Comparison of ENCODE assay signal across 9 cellular contexts in the genomic region with DNA sequence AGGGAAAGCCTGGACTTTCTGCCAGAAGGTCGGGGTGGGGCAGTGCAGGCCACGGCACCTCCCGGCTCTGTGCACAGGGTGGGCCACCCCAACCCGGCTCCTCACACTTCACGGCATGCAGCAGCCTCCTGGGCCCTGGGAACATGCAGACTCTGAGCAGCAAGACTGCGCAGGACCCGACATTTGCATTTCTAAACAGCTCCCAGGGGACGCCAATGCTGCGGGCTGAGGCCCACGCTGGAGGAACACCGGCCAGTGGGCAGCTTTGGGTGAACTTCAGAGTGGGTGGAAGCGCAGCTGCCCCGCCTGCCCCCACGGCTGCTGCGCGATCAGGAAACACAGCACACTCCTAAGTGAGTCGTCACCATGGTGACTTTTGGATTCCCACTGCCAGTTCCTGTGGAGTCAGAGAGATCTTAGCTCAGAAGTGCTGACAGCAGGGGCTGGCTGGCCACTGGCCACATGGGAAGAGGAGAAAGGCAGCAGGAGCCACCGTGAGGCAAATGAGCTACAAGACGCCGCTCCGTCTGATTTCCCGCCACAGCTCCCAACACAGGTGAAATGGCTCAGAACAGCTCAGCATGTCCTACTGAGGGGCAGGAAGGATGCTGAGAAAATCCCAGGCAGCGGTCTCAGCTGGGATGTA. TPM values are rescaled to one million over a fixed set of nuclear protein-coding genes. Genes with fewer than 3 reads are reported as not detected.
DNase-seq lines count a peak whose midpoint lies in the region; ATAC-seq lines count a peak whose summit lies in the region.
"Had no signal": no experiment of that assay in that cellular context is flagged by ENCODE, and none has a peak within 500 bp of the region (broad histone marks: within the 10 kb centered on the region; RNA-seq: fewer than 3 reads in every experiment).

No MANE protein-coding gene starts in this region.

- H3K36me3 Mint-ChIP-seq in activated CD4-positive, alpha-beta T cell treated with anti-CD3 and anti-CD28 coated beads for 36 hours (ENCODE audit: low read depth) = no peaks in the 10 kb centered on the region

- intact Hi-C loops in activated CD4-positive, alpha-beta T cell treated with anti-CD3 and anti-CD28 coated beads for 36 hours (cut with DNase I, micrococcal nuclease) = no loop called here

- DNase-seq in NCI-H2227 (lab: John Stamatoyannopoulos, UW; ENCODE audit: unreplicated experiment) = peak; percentile 31
- DNase-seq in dermis microvascular lymphatic vessel endothelial cell (ENCODE audit: low read depth in 2 of 2) = peak; percentile 24 to 32
- peak; percentile 63 for DNase-seq in occipital lobe (lab: John Stamatoyannopoulos, UW)
- DNase-seq in NCI-H510A (lab: John Stamatoyannopoulos, UW) = no peak
- no peak for DNase-seq in activated CD4-positive, alpha-beta T cell treated with anti-CD3 and anti-CD28 coated beads for 36 hours
- DNase-seq: cerebellar nuclear complex had no signal

- POLR2A ChIA-PET in activated CD4-positive, alpha-beta T cell treated with anti-CD3 and anti-CD28 coated beads for 36 hours (lab: Charles Lee) = no interaction called here

- ATAC-seq in GM18867 (IDR thresholded peaks at IDR 0.05; ENCODE audit: unreplicated experiment) = peak; percentile 38
- ATAC-seq in HG03045 (IDR thresholded peaks at IDR 0.05; ENCODE audit: unreplicated experiment) = no peak
- no peak for ATAC-seq in GM21717 (IDR thresholded peaks at IDR 0.05; ENCODE audit: unreplicated experiment)
- no peak for ATAC-seq in activated CD4-positive, alpha-beta T cell treated with anti-CD3 and anti-CD28 coated beads for 36 hours

- CTCF ChIA-PET in activated CD4-positive, alpha-beta T cell treated with anti-CD3 and anti-CD28 coated beads for 36 hours (lab: Charles Lee) = interaction anchor here (0.7 to 1.3 kb wide), 3 partner anchors 21 to 129 kb away, joined by 3 read pairs; no protein-coding TSS in a partner anchor

- H3K27me3 Mint-ChIP-seq in activated CD4-positive, alpha-beta T cell treated with anti-CD3 and anti-CD28 coated beads for 36 hours = no peaks in the 10 kb centered on the region

- H3K4me1 Mint-ChIP-seq in activated CD4-positive, alpha-beta T cell treated with anti-CD3 and anti-CD28 coated beads for 36 hours = peaks cover 18% of the 10 kb centered on the region

- H3K27ac Mint-ChIP-seq in activated CD4-positive, alpha-beta T cell treated with anti-CD3 and anti-CD28 coated beads for 36 hours = no peak overlapping the region

- no peaks in the 10 kb centered on the region for H3K9me3 Mint-ChIP-seq in activated CD4-positive, alpha-beta T cell treated with anti-CD3 and anti-CD28 coated beads for 36 hours (ENCODE audit: low read depth)

- no peak overlapping the region for H3K4me3 Mint-ChIP-seq in activated CD4-positive, alpha-beta T cell treated with anti-CD3 and anti-CD28 coated beads for 36 hours

RNA-seq across cellular contexts. Expression of a gene that starts 52.1 kb away (rescaled TPM):
- total RNA-seq in dermis microvascular lymphatic vessel endothelial cell (10.7 and 11.6 TPM in 2 replicates), occipital lobe (20.9 TPM)
- 10 to 100 TPM; 68.7 to 85.2 TPM for total RNA-seq in activated CD4-positive, alpha-beta T cell treated with anti-CD3 and anti-CD28 coated beads for 36 hours

Comparison
In these comparisons a context has a peak if more than half of its experiments do, and no peak if none do; other contexts are left out.
1. DNase-seq: peak in NCI-H2227 (single experiment), dermis microvascular lymphatic vessel endothelial cell (2 of 2) and occipital lobe (single experiment); none in NCI-H510A (single experiment) and activated CD4-positive, alpha-beta T cell treated with anti-CD3 and anti-CD28 coated beads for 36 hours (single experiment).